Comparison of ENCODE assay signal across 16 cellular contexts in the genomic region with DNA sequence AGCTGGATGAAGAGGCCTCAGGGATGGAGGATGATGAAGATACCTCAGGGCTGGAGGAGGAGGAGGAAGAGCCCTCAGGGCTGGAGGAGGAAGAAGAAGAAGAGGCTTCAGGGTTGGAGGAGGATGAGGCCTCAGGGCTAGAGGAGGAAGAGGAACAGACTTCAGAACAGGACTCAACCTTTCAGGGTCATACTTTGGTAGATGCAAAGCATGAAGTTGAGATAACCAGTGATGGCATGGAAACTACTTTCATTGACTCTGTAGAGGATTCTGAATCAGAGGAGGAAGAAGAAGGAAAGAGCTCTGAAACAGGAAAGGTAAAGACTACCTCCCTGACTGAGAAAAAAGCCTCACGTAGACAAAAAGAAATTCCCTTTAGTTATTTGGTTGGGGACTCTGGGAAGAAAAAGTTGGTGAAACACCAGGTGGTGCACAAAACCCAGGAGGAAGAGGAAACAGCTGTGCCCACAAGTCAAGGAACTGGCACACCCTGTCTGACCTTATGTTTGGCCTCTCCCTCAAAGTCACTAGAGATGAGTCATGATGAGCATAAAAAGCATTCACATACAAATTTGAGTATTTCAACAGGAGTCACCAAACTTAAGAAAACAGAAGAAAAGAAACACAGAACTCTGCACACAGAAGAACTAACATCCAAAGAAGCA. TPM values are rescaled to one million over a fixed set of nuclear protein-coding genes. Genes with fewer than 3 reads are reported as not detected.
DNase-seq lines count a peak whose midpoint lies in the region; ATAC-seq and TF ChIP-seq lines count a peak whose summit lies in the region.
"Had no signal": no experiment of that assay in that cellular context is flagged by ENCODE, and none has a peak within 500 bp of the region (broad histone marks: within the 10 kb centered on the region; RNA-seq: fewer than 3 reads in every experiment).

No MANE protein-coding gene starts in this region.

- POLR2A ChIA-PET in PC-9 (lab: Charles Lee; ENCODE audit: unreplicated experiment), result interaction anchor here (0.6 kb wide), 1 partner anchor 1212 kb away, joined by 3 read pairs; no protein-coding TSS in a partner anchor

- H3K9me3 ChIP-seq in PC-9 (ENCODE audit: insufficient read depth, low read depth), result peaks cover 21% of the 10 kb centered on the region
- H3K9me3 ChIP-seq: SJSA1 had no signal

- peak overlapping the region; percentile 48; the same call in 1 of the 2 replicates for H3K27ac ChIP-seq in GM23338 (ENCODE audit: low read depth)
- peak overlapping the region; percentile 11 for H3K27ac ChIP-seq in PC-9
- H3K27ac ChIP-seq: SJSA1 had no signal

- H4K20me1 ChIP-seq in GM23338 (replicated peaks; ENCODE audit: insufficient read depth) (peaks cover 50% of the 10 kb centered on the region), PC-9 (ENCODE audit: insufficient read depth) (no peaks in the 10 kb centered on the region)

- H3K27me3 ChIP-seq in GM23338 (ENCODE audit: insufficient read depth), result no peaks in the 10 kb centered on the region
- H3K27me3 ChIP-seq in PC-9 (ENCODE audit: insufficient read depth, low read depth), result no peaks in the 10 kb centered on the region
- H3K27me3 ChIP-seq: SJSA1 had no signal

- H3F3A ChIP-seq in GM23338 (replicated peaks; ENCODE audit: low read depth) (peaks cover 85% of the 10 kb centered on the region), PC-9 (ENCODE audit: insufficient read depth, low read depth) (peaks cover 9% of the 10 kb centered on the region)

- peaks cover 98% of the 10 kb centered on the region for H3K36me3 Mint-ChIP-seq in GM23338 (ENCODE audit: low read depth)
- no peaks in the 10 kb centered on the region for H3K36me3 Mint-ChIP-seq in stimulated activated effector memory CD8-positive, alpha-beta T cell treated with anti-CD3 and anti-CD28 coated beads, Interleukin-12 subunit alpha, Interleukin-12 subunit beta, amount 100 ng/mL, for 72 hours

- H3K4me1 Mint-ChIP-seq in GM23338, result peaks cover 37% of the 10 kb centered on the region
- H3K4me1 Mint-ChIP-seq in stimulated activated effector memory CD8-positive, alpha-beta T cell treated with anti-CD3 and anti-CD28 coated beads, Interleukin-12 subunit alpha, Interleukin-12 subunit beta, amount 100 ng/mL, for 72 hours, result no peaks in the 10 kb centered on the region

- no TSS peak for BruUV-seq in PC-9 (replicated peaks; lab: Mats Ljungman, UMichigan)

- H3K4me2 ChIP-seq in GM23338 (no peak overlapping the region), PC-9 (0 out of 2 replicates have a peak overlapping the region, but pooled peaks have one; percentile 1)

- intact Hi-C loops in PC-9 (cut with micrococcal nuclease; ENCODE audit: unreplicated experiment), result no loop called here

- TF ChIP-seq CTCF in AG10803 (conservative IDR thresholded peaks at IDR 0.05; ENCODE audit: low read length) (no peak), GM23338 (conservative IDR thresholded peaks at IDR 0.05; ENCODE audit: low read depth in 2 of 2) (no peak), PC-9 (conservative IDR thresholded peaks at IDR 0.05) (no peak), foreskin fibroblast (IDR thresholded peaks at IDR 0.05; ENCODE audit: low read depth, low read length) (no peak)

- H3K27ac Mint-ChIP-seq in GM23338, result no peak overlapping the region
- H3K27ac Mint-ChIP-seq in stimulated activated effector memory CD8-positive, alpha-beta T cell treated with anti-CD3 and anti-CD28 coated beads, Interleukin-12 subunit alpha, Interleukin-12 subunit beta, amount 100 ng/mL, for 72 hours, result no peak overlapping the region

- H3K4me1 ChIP-seq in GM23338 (ENCODE audit: insufficient read depth) (peaks cover 24% of the 10 kb centered on the region), PC-9 (replicated peaks; ENCODE audit: insufficient read depth) (peaks cover 7% of the 10 kb centered on the region; the same call in 1 of the 2 replicates)
- H3K4me1 ChIP-seq: SJSA1 had no signal

- H3K4me3 Mint-ChIP-seq in GM23338, result peak overlapping the region; percentile 5; the same call in 1 of the 3 replicates
- H3K4me3 Mint-ChIP-seq in stimulated activated effector memory CD8-positive, alpha-beta T cell treated with anti-CD3 and anti-CD28 coated beads, Interleukin-12 subunit alpha, Interleukin-12 subunit beta, amount 100 ng/mL, for 72 hours, result no peak overlapping the region

- ATAC-seq in GM23338 (no peak), HG03135 (IDR thresholded peaks at IDR 0.05; ENCODE audit: unreplicated experiment) (no peak)
- no peak for ATAC-seq in stimulated activated effector memory CD8-positive, alpha-beta T cell treated with anti-CD3 and anti-CD28 coated beads, Interleukin-12 subunit alpha, Interleukin-12 subunit beta, amount 100 ng/mL, for 72 hours
- ATAC-seq: K562 had no signal

- H3K27me3 Mint-ChIP-seq in GM23338 (ENCODE audit: insufficient read depth, low read depth, poor library complexity), result peaks cover 68% of the 10 kb centered on the region

- peaks cover 51% of the 10 kb centered on the region for H3K9me3 Mint-ChIP-seq in GM23338
- H3K9me3 Mint-ChIP-seq in stimulated activated effector memory CD8-positive, alpha-beta T cell treated with anti-CD3 and anti-CD28 coated beads, Interleukin-12 subunit alpha, Interleukin-12 subunit beta, amount 100 ng/mL, for 72 hours, result peaks cover 15% of the 10 kb centered on the region

- H3K79me2 ChIP-seq in GM23338 (replicated peaks; ENCODE audit: insufficient read depth) (peaks cover 56% of the 10 kb centered on the region), PC-9 (ENCODE audit: low read depth) (no peaks in the 10 kb centered on the region)

- CTCF ChIA-PET in PC-9 (lab: Charles Lee), result no interaction called here

- H3K9me2 ChIP-seq in GM23338 (ENCODE audit: insufficient read depth) (no peaks in the 10 kb centered on the region), PC-9 (ENCODE audit: insufficient read depth) (no peaks in the 10 kb centered on the region)

- peaks cover 67% of the 10 kb centered on the region for H3K36me3 ChIP-seq in GM23338 (ENCODE audit: insufficient read depth)
- H3K36me3 ChIP-seq in PC-9 (ENCODE audit: low read depth), result no peaks in the 10 kb centered on the region
- H3K36me3 ChIP-seq: SJSA1 had no signal

- peak; percentile 19 for DNase-seq in AG10803 (ENCODE audit: low read depth)
- no peak for DNase-seq in GM23338 (ENCODE audit: low spot score)
- peak; percentile 29 to 78 for DNase-seq in PC-9
- peak; percentile 12 to 40 for DNase-seq in foreskin fibroblast
- DNase-seq in stimulated activated effector memory CD8-positive, alpha-beta T cell treated with anti-CD3 and anti-CD28 coated beads, Interleukin-12 subunit alpha, Interleukin-12 subunit beta, amount 100 ng/mL, for 72 hours (ENCODE audit: low spot score in 2 of 2), result no peak
- DNase-seq in NCI-H774 (lab: John Stamatoyannopoulos, UW), result no peak
- DNase-seq in NCI-H2227 treated with DMSO at 0.1 percent for 48 hours (lab: John Stamatoyannopoulos, UW), result no peak
- DNase-seq: activated effector memory CD4-positive, alpha-beta T cell treated with anti-CD3 and anti-CD28 coated beads, Interleukin-2, amount 50 U/mL, for 16 hours; AML-193; DMS79 treated with DMSO at 0.1 percent for 48 hours; effector CD4-positive, alpha-beta T cell; NCI-H187 treated with DMSO at 0.1 percent for 48 hours; NCI-H748 treated with DMSO at 0.1 percent for 48 hours had no signal

- H3K4me3 ChIP-seq in AG10803 (ENCODE audit: low read length) (no peak overlapping the region), GM23338 (no peak overlapping the region), PC-9 (no peak overlapping the region), foreskin fibroblast (ENCODE audit: low read depth in 1 of 2, low read length in 2 of 2) (no peak overlapping the region)
- H3K4me3 ChIP-seq: K562, SJSA1 had no signal

- H2AFZ ChIP-seq in GM23338 (no peak overlapping the region), PC-9 (no peak overlapping the region)

TF ChIP-seq in GM23338, 12 proteins besides CTCF, POLR2A, EP300 and RAD21:
- TF ChIP-seq POLR2AphosphoS5 (IDR thresholded peaks at IDR 0.05; ENCODE audit: low read depth) (peak; percentile 27; the same call in 1 of the 2 replicates), ZNF114 (CRISPR knock-in tag; IDR thresholded peaks at IDR 0.05) (no peak), EZH2 (IDR thresholded peaks at IDR 0.05; ENCODE audit: low read depth, unreplicated experiment) (no peak), STAT1 (IDR thresholded peaks at IDR 0.05; ENCODE audit: unreplicated experiment) (no peak), ZNF331 (CRISPR knock-in tag; IDR thresholded peaks at IDR 0.05; ENCODE audit: low read depth) (no peak)
- TF ChIP-seq, protein P1, sequence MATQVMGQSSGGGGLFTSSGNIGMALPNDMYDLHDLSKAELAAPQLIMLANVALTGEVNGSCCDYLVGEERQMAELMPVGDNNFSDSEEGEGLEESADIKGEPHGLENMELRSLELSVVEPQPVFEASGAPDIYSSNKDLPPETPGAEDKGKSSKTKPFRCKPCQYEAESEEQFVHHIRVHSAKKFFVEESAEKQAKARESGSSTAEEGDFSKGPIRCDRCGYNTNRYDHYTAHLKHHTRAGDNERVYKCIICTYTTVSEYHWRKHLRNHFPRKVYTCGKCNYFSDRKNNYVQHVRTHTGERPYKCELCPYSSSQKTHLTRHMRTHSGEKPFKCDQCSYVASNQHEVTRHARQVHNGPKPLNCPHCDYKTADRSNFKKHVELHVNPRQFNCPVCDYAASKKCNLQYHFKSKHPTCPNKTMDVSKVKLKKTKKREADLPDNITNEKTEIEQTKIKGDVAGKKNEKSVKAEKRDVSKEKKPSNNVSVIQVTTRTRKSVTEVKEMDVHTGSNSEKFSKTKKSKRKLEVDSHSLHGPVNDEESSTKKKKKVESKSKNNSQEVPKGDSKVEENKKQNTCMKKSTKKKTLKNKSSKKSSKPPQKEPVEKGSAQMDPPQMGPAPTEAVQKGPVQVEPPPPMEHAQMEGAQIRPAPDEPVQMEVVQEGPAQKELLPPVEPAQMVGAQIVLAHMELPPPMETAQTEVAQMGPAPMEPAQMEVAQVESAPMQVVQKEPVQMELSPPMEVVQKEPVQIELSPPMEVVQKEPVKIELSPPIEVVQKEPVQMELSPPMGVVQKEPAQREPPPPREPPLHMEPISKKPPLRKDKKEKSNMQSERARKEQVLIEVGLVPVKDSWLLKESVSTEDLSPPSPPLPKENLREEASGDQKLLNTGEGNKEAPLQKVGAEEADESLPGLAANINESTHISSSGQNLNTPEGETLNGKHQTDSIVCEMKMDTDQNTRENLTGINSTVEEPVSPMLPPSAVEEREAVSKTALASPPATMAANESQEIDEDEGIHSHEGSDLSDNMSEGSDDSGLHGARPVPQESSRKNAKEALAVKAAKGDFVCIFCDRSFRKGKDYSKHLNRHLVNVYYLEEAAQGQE (IDR thresholded peaks at IDR 0.05; ENCODE audit: unreplicated experiment), result no peak

RNA-seq across cellular contexts. Expression of a gene that starts 15.4 kb away (rescaled TPM):
- total RNA-seq in GM23338 (2014; rRNA removed; shearing (Covaris generic)), result 280 and 283 TPM in 2 replicates
- polyA plus RNA-seq in GM23338 (2016; fragmentation: Nextera tagmentation; extraction: Ambion mirVana), result 509 and 628 TPM in 2 replicates
- total RNA-seq in PC-9 (2021), result 0.10 TPM in 1 of 2 replicates, not detected in the other
- total RNA-seq: SJSA1 had no signal
- polyA plus RNA-seq: K562 had no signal

Comparison
In these comparisons a context has a peak if more than half of its experiments do, and no peak if none do; other contexts are left out.
1. DNase-seq: peak in AG10803 (single experiment), PC-9 (2 of 2) and foreskin fibroblast (2 of 2); none in GM23338 (single experiment), stimulated activated effector memory CD8-positive, alpha-beta T cell treated with anti-CD3 and anti-CD28 coated beads, Interleukin-12 subunit alpha, Interleukin-12 subunit beta, amount 100 ng/mL, for 72 hours (0 of 2), NCI-H774 (single experiment) and NCI-H2227 treated with DMSO at 0.1 percent for 48 hours (single experiment).
2. RNA of a gene that starts 15.4 kb away (total RNA-seq): 280 to 283 TPM in GM23338; 0.10 TPM in PC-9; every median in the first group is over 100 times any median in the second.